In genomic region chr3:142857056-142857455, GRCh38 we compare ENCODE assay signal across 10 cellular contexts. TPM values are rescaled to one million over a fixed set of nuclear protein-coding genes. Genes with fewer than 3 reads are reported as not detected.
DNase-seq lines count a peak whose midpoint lies in the region; ATAC-seq, FAIRE-seq and TF ChIP-seq lines count a peak whose summit lies in the region.
"Had no signal": no experiment of that assay in that cellular context is flagged by ENCODE, and none has a peak within 500 bp of the region (broad histone marks: within the 10 kb centered on the region; RNA-seq: fewer than 3 reads in every experiment).

No MANE protein-coding gene starts in this region.

- H3K27ac Mint-ChIP-seq in activated T-helper 2 cell treated with anti-CD3 and anti-CD28 coated beads, Interferon-gamma antibody, Interleukin-2, Interleukin-4, amounts not matched to agents 10 μg/mL and 5 μg/mL and 100 μg/mL, durations not matched to agents 14 hours and 24 hours and 36 hours, result no peak overlapping the region

- no TSS peak for BruUV-seq in PC-3 (replicated peaks; lab: Mats Ljungman, UMichigan)
- no TSS peak for BruUV-seq in PC-9 (replicated peaks; lab: Mats Ljungman, UMichigan)

- no peaks in the 10 kb centered on the region for H3K27me3 ChIP-seq in PC-3 (ENCODE audit: low read length)
- no peaks in the 10 kb centered on the region for H3K27me3 ChIP-seq in left ventricle myocardium inferior (ENCODE audit: low read depth)
- H3K27me3 ChIP-seq in upper lobe of right lung, result no peaks in the 10 kb centered on the region
- H3K27me3 ChIP-seq in PC-9 (ENCODE audit: insufficient read depth, low read depth), result no peaks in the 10 kb centered on the region

- intact Hi-C loops in PC-3 (cut with micrococcal nuclease), result no loop called here
- intact Hi-C loops in left ventricle myocardium inferior (cut with micrococcal nuclease), result no loop called here
- intact Hi-C loops in upper lobe of right lung (cut with DNase I), result no loop called here
- intact Hi-C loops in PC-9 (cut with micrococcal nuclease; ENCODE audit: unreplicated experiment), result no loop called here
- intact Hi-C loops in activated T-helper 2 cell treated with anti-CD3 and anti-CD28 coated beads, Interferon-gamma antibody, Interleukin-2, Interleukin-4, amounts not matched to agents 10 μg/mL and 5 μg/mL and 100 μg/mL, durations not matched to agents 14 hours and 24 hours and 36 hours (cut with micrococcal nuclease), result no loop called here

- no peaks in the 10 kb centered on the region for H3K9me3 Mint-ChIP-seq in activated T-helper 2 cell treated with anti-CD3 and anti-CD28 coated beads, Interferon-gamma antibody, Interleukin-2, Interleukin-4, amounts not matched to agents 10 μg/mL and 5 μg/mL and 100 μg/mL, durations not matched to agents 14 hours and 24 hours and 36 hours

- no peak overlapping the region for H3K9ac ChIP-seq in PC-3 (ENCODE audit: low read length)

- peak; percentile 69 for DNase-seq in SIG-M5 treated with dmso at 0.1 percent for 504 hours (lab: John Stamatoyannopoulos, UW; ENCODE audit: unreplicated experiment)
- DNase-seq in SIG-M5 (lab: John Stamatoyannopoulos, UW), result no peak
- peak; percentile 52 for DNase-seq in PC-3
- peak; percentile 56 for DNase-seq in left ventricle myocardium inferior
- DNase-seq in upper lobe of right lung, result no peak
- no peak for DNase-seq in PC-9
- no peak for DNase-seq in GM19239 (ENCODE audit: insufficient read length, low spot score)
- DNase-seq in activated T-helper 2 cell treated with anti-CD3 and anti-CD28 coated beads, Interferon-gamma antibody, Interleukin-2, Interleukin-4, amounts not matched to agents 10 μg/mL and 5 μg/mL and 100 μg/mL, durations not matched to agents 14 hours and 24 hours and 36 hours (ENCODE audit: low spot score), result no peak

- POLR2A ChIA-PET in PC-3 (lab: Charles Lee; ENCODE audit: unreplicated experiment), result no interaction called here
- POLR2A ChIA-PET in PC-9 (lab: Charles Lee; ENCODE audit: unreplicated experiment), result no interaction called here

- H3K4me2 ChIP-seq in PC-3 (ENCODE audit: low read length) (no peak overlapping the region), PC-9 (no peak overlapping the region)

- H3K9me2 ChIP-seq in PC-3 (replicated peaks; ENCODE audit: low read length), result no peaks in the 10 kb centered on the region
- H3K9me2 ChIP-seq in PC-9 (ENCODE audit: insufficient read depth), result no peaks in the 10 kb centered on the region

- H3K79me2 ChIP-seq in PC-3 (ENCODE audit: low read length), result no peaks in the 10 kb centered on the region
- no peaks in the 10 kb centered on the region for H3K79me2 ChIP-seq in PC-9 (ENCODE audit: low read depth)

- no peaks in the 10 kb centered on the region for H3K36me3 Mint-ChIP-seq in activated T-helper 2 cell treated with anti-CD3 and anti-CD28 coated beads, Interferon-gamma antibody, Interleukin-2, Interleukin-4, amounts not matched to agents 10 μg/mL and 5 μg/mL and 100 μg/mL, durations not matched to agents 14 hours and 24 hours and 36 hours (ENCODE audit: low read depth)

- H2AFZ ChIP-seq in PC-3 (ENCODE audit: low read length), result no peak overlapping the region
- no peak overlapping the region for H2AFZ ChIP-seq in PC-9

- no peak for FAIRE-seq in GM19239 (lab: Jason Lieb, UNC)

- peak; percentile 77 for ATAC-seq in PC-3
- peak; percentile 42 for ATAC-seq in upper lobe of right lung

- H3K9me3 ChIP-seq in PC-3 (ENCODE audit: low read length) (no peaks in the 10 kb centered on the region), left ventricle myocardium inferior (replicated peaks) (no peaks in the 10 kb centered on the region), upper lobe of right lung (no peaks in the 10 kb centered on the region), PC-9 (ENCODE audit: insufficient read depth, low read depth) (no peaks in the 10 kb centered on the region)

- peaks cover 20% of the 10 kb centered on the region for H3K4me1 ChIP-seq in PC-3 (ENCODE audit: insufficient read depth, low read length)
- peaks cover 51% of the 10 kb centered on the region for H3K4me1 ChIP-seq in left ventricle myocardium inferior
- H3K4me1 ChIP-seq in upper lobe of right lung, result peaks cover 4% of the 10 kb centered on the region
- H3K4me1 ChIP-seq in PC-9 (replicated peaks; ENCODE audit: insufficient read depth), result peaks cover 28% of the 10 kb centered on the region

- peaks cover 21% of the 10 kb centered on the region for H3K27me3 Mint-ChIP-seq in activated T-helper 2 cell treated with anti-CD3 and anti-CD28 coated beads, Interferon-gamma antibody, Interleukin-2, Interleukin-4, amounts not matched to agents 10 μg/mL and 5 μg/mL and 100 μg/mL, durations not matched to agents 14 hours and 24 hours and 36 hours (ENCODE audit: low read depth)

- CTCF ChIA-PET in PC-3 (lab: Charles Lee) (no interaction called here), PC-9 (lab: Charles Lee) (interaction anchor here (0.9 kb wide), 1 partner anchor 28 kb away, joined by 5 read pairs; no protein-coding TSS in a partner anchor)

- no peak overlapping the region for H3K4me3 ChIP-seq in PC-3 (ENCODE audit: low read length)
- H3K4me3 ChIP-seq in left ventricle myocardium inferior, result no peak overlapping the region
- no peak overlapping the region for H3K4me3 ChIP-seq in upper lobe of right lung
- no peak overlapping the region for H3K4me3 ChIP-seq in PC-9
- H3K4me3 ChIP-seq: lung had no signal

- H3K27ac ChIP-seq in PC-3 (ENCODE audit: low read length) (no peak overlapping the region), left ventricle myocardium inferior (replicated peaks) (peak overlapping the region; percentile 82), upper lobe of right lung (no peak overlapping the region), PC-9 (no peak overlapping the region)
- H3K27ac ChIP-seq: HL-60 had no signal

- H3K4me3 Mint-ChIP-seq in activated T-helper 2 cell treated with anti-CD3 and anti-CD28 coated beads, Interferon-gamma antibody, Interleukin-2, Interleukin-4, amounts not matched to agents 10 μg/mL and 5 μg/mL and 100 μg/mL, durations not matched to agents 14 hours and 24 hours and 36 hours (ENCODE audit: low read depth), result no peak overlapping the region

- H4K20me1 ChIP-seq in PC-3 (ENCODE audit: low read length), result no peaks in the 10 kb centered on the region
- no peaks in the 10 kb centered on the region for H4K20me1 ChIP-seq in PC-9 (ENCODE audit: insufficient read depth)

- peak; percentile 50 for TF ChIP-seq CTCF in PC-3 (conservative IDR thresholded peaks at IDR 0.05; ENCODE audit: low read depth, low read length)
- peak; percentile 61 for TF ChIP-seq CTCF in left ventricle myocardium inferior (IDR thresholded peaks at IDR 0.05; ENCODE audit: borderline replicate concordance)
- TF ChIP-seq CTCF in upper lobe of right lung (IDR thresholded peaks at IDR 0.05), result no peak
- no peak for TF ChIP-seq CTCF in PC-9 (conservative IDR thresholded peaks at IDR 0.05)

- H3K4me1 Mint-ChIP-seq in activated T-helper 2 cell treated with anti-CD3 and anti-CD28 coated beads, Interferon-gamma antibody, Interleukin-2, Interleukin-4, amounts not matched to agents 10 μg/mL and 5 μg/mL and 100 μg/mL, durations not matched to agents 14 hours and 24 hours and 36 hours (ENCODE audit: low read depth), result no peaks in the 10 kb centered on the region

- H3K36me3 ChIP-seq in PC-3 (ENCODE audit: low read depth, low read length) (no peaks in the 10 kb centered on the region), left ventricle myocardium inferior (no peaks in the 10 kb centered on the region), upper lobe of right lung (no peaks in the 10 kb centered on the region), PC-9 (ENCODE audit: low read depth) (no peaks in the 10 kb centered on the region)

- no peaks in the 10 kb centered on the region for H3F3A ChIP-seq in PC-3 (ENCODE audit: low read length, unreplicated experiment)
- peaks cover 4% of the 10 kb centered on the region; the same call in 1 of the 2 replicates for H3F3A ChIP-seq in PC-9 (ENCODE audit: insufficient read depth, low read depth)

RNA-seq across cellular contexts. Expression of gene PCOLCE2, which starts 31.8 kb away (rescaled TPM):
- total RNA-seq in PC-3 (2014; rRNA removed) (17.3 and 23.9 TPM in 2 replicates), left ventricle myocardium inferior (74.3 TPM), upper lobe of right lung (23.3 TPM), PC-9 (2021) (1.5 and 2.5 TPM in 2 replicates)
- total RNA-seq in activated T-helper 2 cell treated with anti-CD3 and anti-CD28 coated beads, Interferon-gamma antibody, Interleukin-2, Interleukin-4, amounts not matched to agents 10 μg/mL and 5 μg/mL and 100 μg/mL, durations not matched to agents 14 hours and 24 hours and 36 hours, result not detected in 2 replicates

Comparison
In these comparisons a context has a peak if more than half of its experiments do, and no peak if none do; other contexts are left out.
1. DNase-seq: peak in SIG-M5 treated with dmso at 0.1 percent for 504 hours (single experiment), PC-3 (single experiment) and left ventricle myocardium inferior (single experiment); none in SIG-M5 (single experiment), upper lobe of right lung (single experiment), PC-9 (0 of 2), GM19239 (single experiment) and activated T-helper 2 cell treated with anti-CD3 and anti-CD28 coated beads, Interferon-gamma antibody, Interleukin-2, Interleukin-4, amounts not matched to agents 10 μg/mL and 5 μg/mL and 100 μg/mL, durations not matched to agents 14 hours and 24 hours and 36 hours (single experiment).
2. CTCF ChIP-seq: peak in PC-3 (single experiment) and left ventricle myocardium inferior (single experiment); none in upper lobe of right lung (single experiment) and PC-9 (single experiment).